27 cellular contexts compared by ENCODE assay signal in the genomic region with DNA sequence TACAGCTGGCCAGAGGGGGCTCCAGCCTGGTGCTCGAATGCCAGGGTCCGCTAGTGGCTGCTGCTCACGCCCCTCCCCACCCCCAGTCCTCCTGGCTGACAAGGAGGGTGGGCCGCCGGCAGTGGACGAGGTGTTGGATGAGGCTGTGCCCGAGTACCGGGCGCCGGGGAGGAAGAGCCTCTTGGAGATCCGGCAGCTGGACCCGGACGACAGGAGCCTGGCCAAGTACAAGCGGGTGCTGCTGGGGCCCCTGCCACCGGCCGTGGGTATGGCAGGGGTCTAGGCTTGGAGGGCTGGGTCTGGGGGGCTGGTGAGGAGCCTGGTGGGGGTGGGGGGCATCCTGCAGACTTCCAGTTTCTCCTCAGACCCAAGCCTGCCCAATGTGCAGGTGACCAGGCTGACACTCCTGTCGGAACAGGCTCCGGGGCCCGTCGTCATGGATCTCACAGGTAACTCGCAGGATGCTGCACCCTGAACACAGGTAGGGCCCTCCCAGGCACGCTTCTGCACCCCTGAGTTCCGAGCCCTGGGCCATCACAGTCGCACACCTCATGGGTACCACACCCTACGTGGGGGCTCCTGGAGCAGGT. TPM values are rescaled to one million over a fixed set of nuclear protein-coding genes. Genes with fewer than 3 reads are reported as not detected.
A peak's percentile ranks its signal among the peaks of the same experiment; 100 is the strongest.
DNase-seq lines count a peak whose midpoint lies in the region; ATAC-seq, FAIRE-seq and TF ChIP-seq lines count a peak whose summit lies in the region.
"Had no signal": no experiment of that assay in that cellular context is flagged by ENCODE, and none has a peak within 500 bp of the region (broad histone marks: within the 10 kb centered on the region; RNA-seq: fewer than 3 reads in every experiment).

No MANE protein-coding gene starts in this region.

- H3K9ac ChIP-seq in HepG2 (ENCODE audit: insufficient read depth, low read depth, low read length), result no peak overlapping the region

- TF ChIP-seq CTCF in HepG2 (CRISPR knock-in tag; IDR thresholded peaks at IDR 0.05), result no peak
- no peak for TF ChIP-seq CTCF in right lobe of liver (IDR thresholded peaks at IDR 0.05)
- no peak for TF ChIP-seq CTCF in brain (conservative IDR thresholded peaks at IDR 0.05)

- H3K36me3 Mint-ChIP-seq in brain, result peaks cover 14% of the 10 kb centered on the region
- H3K36me3 Mint-ChIP-seq: naive thymus-derived CD4-positive, alpha-beta T cell had no signal

- TF ChIP-seq POLR2A in HepG2 (IDR thresholded peaks at IDR 0.05; ENCODE audit: insufficient read depth in 1 of 2, low read depth in 2 of 2, low read length in 2 of 2), result no peak
- TF ChIP-seq POLR2A in right lobe of liver (IDR thresholded peaks at IDR 0.05), result no peak

- H3K36me3 ChIP-seq in HepG2 (replicated peaks in 1 of 2; ENCODE audit: control insufficient read depth in 1 of 2, insufficient read depth in 2 of 2, low read length in 2 of 2), result peaks cover 0 to 5% of the 10 kb centered on the region in 2 experiments; a peak in 2 of 5 replicates
- H3K36me3 ChIP-seq in right lobe of liver, result no peaks in the 10 kb centered on the region
- H3K36me3 ChIP-seq: gastrocnemius medialis, lower lobe of right lung had no signal

- DNase-seq in HepG2 (ENCODE audit: low spot score) (no peak), right lobe of liver (no peak)
- DNase-seq: activated CD4-positive, alpha-beta memory T cell treated with anti-CD3 and anti-CD28 coated beads for 36 hours; activated CD4-positive, alpha-beta T cell treated with anti-CD3 and anti-CD28 coated beads for 1 hour; activated naive CD4-positive, alpha-beta T cell treated with anti-CD3 and anti-CD28 coated beads for 36 hours; CD4-positive, alpha-beta memory T cell; gastrocnemius medialis; H9; kidney glomerular epithelial cell; lower lobe of right lung; midbrain; naive thymus-derived CD4-positive, alpha-beta T cell; NCI-H146; NCI-H748 treated with DMSO at 0.1 percent for 48 hours; nucleus accumbens; stimulated activated CD4-positive, alpha-beta T cell treated with anti-CD3 and anti-CD28 coated beads, Interleukin-4, amount 100 ng/mL, for 1 hour; tibial artery had no signal

- TF ChIP-seq EP300 in HepG2 (IDR thresholded peaks at IDR 0.05; ENCODE audit: low read depth in 2 of 2, low read length in 2 of 2) (no peak), HepG2 (CRISPR knock-in tag; IDR thresholded peaks at IDR 0.05; ENCODE audit: borderline replicate concordance) (no peak)

- H3K27ac ChIP-seq in HepG2 (ENCODE audit: extremely low read length, insufficient read depth, low read length), result no peak overlapping the region
- no peak overlapping the region for H3K27ac ChIP-seq in right lobe of liver
- H3K27ac ChIP-seq: gastrocnemius medialis, lower lobe of right lung, psoas muscle, tibial artery had no signal

- H3K79me2 ChIP-seq in HepG2 (ENCODE audit: insufficient read depth, low read length), result no peaks in the 10 kb centered on the region

- H3K4me3 ChIP-seq in HepG2 (replicated peaks in 1 of 3; ENCODE audit: insufficient read depth in 1 of 3, low read depth in 2 of 3, low read length in 3 of 3), result peak overlapping the region in 1 of 3 experiments; percentile 65; a peak in 1 of 6 replicates
- H3K4me3 ChIP-seq in right lobe of liver, result no peak overlapping the region
- H3K4me3 ChIP-seq: lower lobe of right lung had no signal

- H3K9me3 ChIP-seq in HepG2 (ENCODE audit: low read length), result no peaks in the 10 kb centered on the region
- no peaks in the 10 kb centered on the region for H3K9me3 ChIP-seq in right lobe of liver
- H3K9me3 ChIP-seq: gastrocnemius medialis, lower lobe of right lung, psoas muscle, tibial artery had no signal

- peaks cover 35% of the 10 kb centered on the region for H3K27me3 Mint-ChIP-seq in brain

- no TSS peak for BruUV-seq in HepG2 (replicated peaks; lab: Mats Ljungman, UMichigan)

- POLR2A ChIA-PET in HepG2 (lab: Yijun Ruan, JAX), result no interaction called here

- no peak overlapping the region for H2AFZ ChIP-seq in HepG2 (ENCODE audit: low read length)

- intact Hi-C loops in HepG2 (cut with micrococcal nuclease; ENCODE audit: unreplicated experiment) (no loop called here), right lobe of liver (cut with DNase I) (no loop called here)

- no peaks in the 10 kb centered on the region for H4K20me1 ChIP-seq in HepG2 (ENCODE audit: insufficient read depth, low read length)

- H3K4me3 Mint-ChIP-seq in brain, result peak overlapping the region in 3 of 5 experiments; percentile 34 to 63 (median 52)
- H3K4me3 Mint-ChIP-seq: activated CD4-positive, alpha-beta memory T cell treated with anti-CD3 and anti-CD28 coated beads for 36 hours; activated naive CD4-positive, alpha-beta T cell treated with anti-CD3 and anti-CD28 coated beads for 36 hours; T-helper 2 cell treated with Interferon-gamma antibody and Interleukin-4, amounts not matched to agents 5 μg/mL and 100 μg/mL, for 36 hours had no signal

- no peak for FAIRE-seq in HepG2 (lab: Jason Lieb, UNC)
- FAIRE-seq: endothelial cell of umbilical vein, GM12892 had no signal

- no peak for TF ChIP-seq RAD21 in HepG2 (CRISPR knock-in tag; IDR thresholded peaks at IDR 0.05)

- ATAC-seq in HepG2 (peak; percentile 19), right lobe of liver (no peak), GM21381 (IDR thresholded peaks at IDR 0.05; ENCODE audit: unreplicated experiment) (no peak), GM18909 (IDR thresholded peaks at IDR 0.05; ENCODE audit: poor library complexity, unreplicated experiment) (no peak), HG02870 (IDR thresholded peaks at IDR 0.05; ENCODE audit: unreplicated experiment) (no peak)
- ATAC-seq: gastrocnemius medialis; lower lobe of right lung; naive thymus-derived CD4-positive, alpha-beta T cell; psoas muscle had no signal

- H3K4me1 ChIP-seq in HepG2 (ENCODE audit: insufficient read depth, low read length) (peaks cover 6% of the 10 kb centered on the region; the same call in 1 of the 2 replicates), right lobe of liver (no peaks in the 10 kb centered on the region)

- 0% methylated on average over 4 of the region's 25 CpGs for WGBS in HepG2 (ENCODE audit: low lambda C conversion rate)
- no CpG with 5 or more reads among the region's 25 CpGs for WGBS in right lobe of liver (ENCODE audit: insufficient coverage, low coverage, low lambda C conversion rate, missing lambda C conversion rate)

- H3K27me3 ChIP-seq in HepG2 (ENCODE audit: control insufficient read depth in 1 of 2, insufficient read depth in 2 of 2, low read length in 2 of 2), result peaks cover 7 to 42% of the 10 kb centered on the region in 2 experiments; a peak in 4 of 5 replicates
- peaks cover 0 to 18% of the 10 kb centered on the region in 2 donors for H3K27me3 ChIP-seq in right lobe of liver

- CTCF ChIA-PET in HepG2 (lab: Yijun Ruan, JAX; ENCODE audit: low intra/inter-chr PET ratio, low total read pairs), result no interaction called here

- H3K4me2 ChIP-seq in HepG2 (ENCODE audit: low read depth, low read length), result peak overlapping the region; percentile 36

- peaks cover 5% of the 10 kb centered on the region for H3K4me1 Mint-ChIP-seq in brain
- H3K4me1 Mint-ChIP-seq: H9 had no signal

- in situ Hi-C loops in HepG2 (cut with HindIII; ENCODE audit: extremely low pct_ligation_motif_present, low pct_unique_long_range_greater_than_20kb), result no loop called here

- H3K27ac Mint-ChIP-seq in brain, result no peak overlapping the region
- H3K27ac Mint-ChIP-seq: activated CD4-positive, alpha-beta memory T cell treated with anti-CD3 and anti-CD28 coated beads for 36 hours; activated naive CD4-positive, alpha-beta T cell treated with anti-CD3 and anti-CD28 coated beads for 36 hours; CD4-positive, alpha-beta memory T cell; H9; naive thymus-derived CD4-positive, alpha-beta T cell; T-helper 2 cell treated with Interferon-gamma antibody and Interleukin-4, amounts not matched to agents 5 μg/mL and 100 μg/mL, for 36 hours had no signal

- H3K9me3 Mint-ChIP-seq in brain, result peaks cover 0 to 3% (median 0%) of the 10 kb centered on the region in 5 experiments
- H3K9me3 Mint-ChIP-seq: activated CD4-positive, alpha-beta memory T cell treated with anti-CD3 and anti-CD28 coated beads for 36 hours; activated naive CD4-positive, alpha-beta T cell treated with anti-CD3 and anti-CD28 coated beads for 36 hours; CD4-positive, alpha-beta memory T cell; T-helper 2 cell treated with Interferon-gamma antibody and Interleukin-4, amounts not matched to agents 5 μg/mL and 100 μg/mL, for 36 hours had no signal

RNA-seq across cellular contexts. Expression of gene PDIA2, which starts 1.2 kb away (rescaled TPM):
- 0.35 and 0.60 TPM in 2 replicates for total RNA-seq in HepG2 (2016; rRNA removed; fragmentation: Illumina TruSeq; extraction: Trizol)
- total RNA-seq in HepG2 (2016; cell fraction: cytosol; rRNA removed; fragmentation: Illumina TruSeq; extraction: Trizol; ENCODE audit: low read depth), result not detected in 2 replicates
- 0.50 TPM in 1 of 2 replicates, not detected in the other for total RNA-seq in HepG2 (2016; cell fraction: insoluble cytoplasmic fraction; rRNA removed; fragmentation: Illumina TruSeq; extraction: Trizol)
- not detected in 2 replicates for total RNA-seq in HepG2 (2016; cell fraction: membrane; rRNA removed; fragmentation: Illumina TruSeq; extraction: Trizol)
- 0.81 and 1.0 TPM in 2 replicates for total RNA-seq in HepG2 (2016; cell fraction: nucleus; rRNA removed; fragmentation: Illumina TruSeq; extraction: Trizol)
- 1.9 and 2.9 TPM in 2 replicates for polyA plus RNA-seq in HepG2 (2011; rRNA removed)
- polyA plus RNA-seq in HepG2 (2011; cell fraction: cytosol; rRNA removed), result 1.2 and 1.4 TPM in 2 replicates
- polyA plus RNA-seq in HepG2 (2011; cell fraction: nucleus; rRNA removed), result 10.2 and 14.0 TPM in 2 replicates
- polyA plus RNA-seq in HepG2 (2012), result 0.63 and 1.1 TPM in 2 replicates
- not detected in 2 replicates for polyA plus RNA-seq in HepG2 (2016; cell fraction: cytosol; fragmentation: Illumina TruSeq; extraction: Trizol; ENCODE audit: low read depth)
- polyA plus RNA-seq in HepG2 (2016; cell fraction: insoluble cytoplasmic fraction; fragmentation: Illumina TruSeq; extraction: Trizol; ENCODE audit: low read depth), result not detected in 2 replicates
- not detected in 2 replicates for polyA plus RNA-seq in HepG2 (2016; cell fraction: membrane; fragmentation: Illumina TruSeq; extraction: Trizol; ENCODE audit: low read depth)
- 1.8 and 2.1 TPM in 2 replicates for polyA plus RNA-seq in HepG2 (2016; cell fraction: nucleus; fragmentation: Illumina TruSeq; extraction: Trizol; ENCODE audit: insufficient read depth, low read depth)
- 1.3 TPM in 1 of 2 replicates, not detected in the other for polyA minus RNA-seq in HepG2 (2011; rRNA and poly(A)+ RNA removed; ENCODE audit: low replicate concordance)
- polyA minus RNA-seq in HepG2 (2011; cell fraction: cytosol; rRNA and poly(A)+ RNA removed), result not detected in 2 replicates
- polyA minus RNA-seq in HepG2 (2011; cell fraction: nucleus; rRNA and poly(A)+ RNA removed), result 0.99 TPM in 1 of 2 replicates, not detected in the other
- not detected for total RNA-seq in right lobe of liver
- 8.3 TPM for polyA plus RNA-seq in brain (ENCODE audit: insufficient read depth, low read depth, low replicate concordance)
- total RNA-seq: activated CD4-positive, alpha-beta memory T cell treated with anti-CD3 and anti-CD28 coated beads for 36 hours; activated naive CD4-positive, alpha-beta T cell treated with anti-CD3 and anti-CD28 coated beads for 36 hours; CD4-positive, alpha-beta memory T cell; endothelial cell of umbilical vein; lower lobe of right lung had no signal
- polyA plus RNA-seq: CD4-positive, alpha-beta memory T cell; naive thymus-derived CD4-positive, alpha-beta T cell had no signal

RNA-seq across cellular contexts. Expression of gene ARHGDIG, which starts 1.4 kb away (rescaled TPM):
- total RNA-seq in HepG2 (2016; rRNA removed; fragmentation: Illumina TruSeq; extraction: Trizol), result 0.24 TPM in 1 of 2 replicates, not detected in the other
- 0.26 and 0.61 TPM in 2 replicates for total RNA-seq in HepG2 (2016; cell fraction: cytosol; rRNA removed; fragmentation: Illumina TruSeq; extraction: Trizol; ENCODE audit: low read depth)
- total RNA-seq in HepG2 (2016; cell fraction: insoluble cytoplasmic fraction; rRNA removed; fragmentation: Illumina TruSeq; extraction: Trizol), result 0.11 TPM in 1 of 2 replicates, not detected in the other
- total RNA-seq in HepG2 (2016; cell fraction: membrane; rRNA removed; fragmentation: Illumina TruSeq; extraction: Trizol), result 0.21 and 0.31 TPM in 2 replicates
- not detected in 2 replicates for total RNA-seq in HepG2 (2016; cell fraction: nucleus; rRNA removed; fragmentation: Illumina TruSeq; extraction: Trizol)
- polyA plus RNA-seq in HepG2 (2011; rRNA removed), result 0.48 and 0.63 TPM in 2 replicates
- 0.33 and 0.58 TPM in 2 replicates for polyA plus RNA-seq in HepG2 (2011; cell fraction: cytosol; rRNA removed)
- polyA plus RNA-seq in HepG2 (2011; cell fraction: nucleus; rRNA removed), result 3.2 and 3.7 TPM in 2 replicates
- 0.17 and 0.36 TPM in 2 replicates for polyA plus RNA-seq in HepG2 (2012)
- 0.16 TPM in 1 of 2 replicates, not detected in the other for polyA plus RNA-seq in HepG2 (2016; cell fraction: cytosol; fragmentation: Illumina TruSeq; extraction: Trizol; ENCODE audit: low read depth)
- not detected in 2 replicates for polyA plus RNA-seq in HepG2 (2016; cell fraction: insoluble cytoplasmic fraction; fragmentation: Illumina TruSeq; extraction: Trizol; ENCODE audit: low read depth)
- polyA plus RNA-seq in HepG2 (2016; cell fraction: membrane; fragmentation: Illumina TruSeq; extraction: Trizol; ENCODE audit: low read depth), result not detected in 2 replicates
- polyA plus RNA-seq in HepG2 (2016; cell fraction: nucleus; fragmentation: Illumina TruSeq; extraction: Trizol; ENCODE audit: insufficient read depth, low read depth), result not detected in 2 replicates
- polyA minus RNA-seq in HepG2 (2011; rRNA and poly(A)+ RNA removed; ENCODE audit: low replicate concordance), result not detected in 2 replicates
- not detected in 2 replicates for polyA minus RNA-seq in HepG2 (2011; cell fraction: cytosol; rRNA and poly(A)+ RNA removed)
- polyA minus RNA-seq in HepG2 (2011; cell fraction: nucleus; rRNA and poly(A)+ RNA removed), result 0.50 TPM in 1 of 2 replicates, not detected in the other
- total RNA-seq in right lobe of liver, result not detected
- polyA plus RNA-seq in brain (ENCODE audit: insufficient read depth, low read depth, low replicate concordance), result 83.1 TPM
- total RNA-seq: activated CD4-positive, alpha-beta memory T cell treated with anti-CD3 and anti-CD28 coated beads for 36 hours; activated naive CD4-positive, alpha-beta T cell treated with anti-CD3 and anti-CD28 coated beads for 36 hours; LHCN-M2; lower lobe of right lung; RPMI7951 had no signal
- polyA plus RNA-seq: CD4-positive, alpha-beta memory T cell; naive thymus-derived CD4-positive, alpha-beta T cell had no signal

RNA-seq across cellular contexts. Expression of gene RGS11, which starts 6.0 kb away (rescaled TPM):
- not detected in 2 replicates for total RNA-seq in HepG2 (2016; rRNA removed; fragmentation: Illumina TruSeq; extraction: Trizol)
- not detected in 2 replicates for total RNA-seq in HepG2 (2016; cell fraction: cytosol; rRNA removed; fragmentation: Illumina TruSeq; extraction: Trizol; ENCODE audit: low read depth)
- total RNA-seq in HepG2 (2016; cell fraction: insoluble cytoplasmic fraction; rRNA removed; fragmentation: Illumina TruSeq; extraction: Trizol), result not detected in 2 replicates
- total RNA-seq in HepG2 (2016; cell fraction: membrane; rRNA removed; fragmentation: Illumina TruSeq; extraction: Trizol), result not detected in 2 replicates
- not detected in 2 replicates for total RNA-seq in HepG2 (2016; cell fraction: nucleus; rRNA removed; fragmentation: Illumina TruSeq; extraction: Trizol)
- polyA plus RNA-seq in HepG2 (2011; rRNA removed), result 0.11 and 0.24 TPM in 2 replicates
- 0.03 TPM in 2 replicates for polyA plus RNA-seq in HepG2 (2011; cell fraction: cytosol; rRNA removed)
- polyA plus RNA-seq in HepG2 (2011; cell fraction: nucleus; rRNA removed), result 3.2 and 3.4 TPM in 2 replicates
- polyA plus RNA-seq in HepG2 (2012), result 0.09 TPM in 2 replicates
- not detected in 2 replicates for polyA plus RNA-seq in HepG2 (2016; cell fraction: cytosol; fragmentation: Illumina TruSeq; extraction: Trizol; ENCODE audit: low read depth)
- polyA plus RNA-seq in HepG2 (2016; cell fraction: insoluble cytoplasmic fraction; fragmentation: Illumina TruSeq; extraction: Trizol; ENCODE audit: low read depth), result not detected in 2 replicates
- polyA plus RNA-seq in HepG2 (2016; cell fraction: membrane; fragmentation: Illumina TruSeq; extraction: Trizol; ENCODE audit: low read depth), result not detected in 2 replicates
- polyA plus RNA-seq in HepG2 (2016; cell fraction: nucleus; fragmentation: Illumina TruSeq; extraction: Trizol; ENCODE audit: insufficient read depth, low read depth), result not detected in 2 replicates
- not detected in 2 replicates for polyA minus RNA-seq in HepG2 (2011; rRNA and poly(A)+ RNA removed; ENCODE audit: low replicate concordance)
- not detected in 2 replicates for polyA minus RNA-seq in HepG2 (2011; cell fraction: cytosol; rRNA and poly(A)+ RNA removed)
- polyA minus RNA-seq in HepG2 (2011; cell fraction: nucleus; rRNA and poly(A)+ RNA removed), result 0.25 and 0.26 TPM in 2 replicates
- 1 to 10 TPM in 1 of 6 experiments, under 1 TPM in 5; 0.37 to 1.3 (median 0.80) TPM for total RNA-seq in right lobe of liver
- 8.3 TPM for polyA plus RNA-seq in brain (ENCODE audit: insufficient read depth, low read depth, low replicate concordance)
- total RNA-seq: RPMI7951 had no signal
- polyA plus RNA-seq: CD4-positive, alpha-beta memory T cell; naive thymus-derived CD4-positive, alpha-beta T cell had no signal

RNA-seq across cellular contexts. Expression of gene FAM234A, which starts 47.1 kb away (rescaled TPM):
- total RNA-seq in HepG2 (2016; rRNA removed; fragmentation: Illumina TruSeq; extraction: Trizol), result 15.5 and 29.2 TPM in 2 replicates
- total RNA-seq in HepG2 (2016; cell fraction: cytosol; rRNA removed; fragmentation: Illumina TruSeq; extraction: Trizol; ENCODE audit: low read depth), result 11.6 and 13.4 TPM in 2 replicates
- total RNA-seq in HepG2 (2016; cell fraction: insoluble cytoplasmic fraction; rRNA removed; fragmentation: Illumina TruSeq; extraction: Trizol), result 15.3 and 31.7 TPM in 2 replicates
- total RNA-seq in HepG2 (2016; cell fraction: membrane; rRNA removed; fragmentation: Illumina TruSeq; extraction: Trizol), result 31.9 and 37.8 TPM in 2 replicates
- total RNA-seq in HepG2 (2016; cell fraction: nucleus; rRNA removed; fragmentation: Illumina TruSeq; extraction: Trizol), result 27.3 and 30.0 TPM in 2 replicates
- polyA plus RNA-seq in HepG2 (2011; rRNA removed), result 34.4 and 40.2 TPM in 2 replicates
- 26.3 and 36.7 TPM in 2 replicates for polyA plus RNA-seq in HepG2 (2011; cell fraction: cytosol; rRNA removed)
- 59.9 and 63.5 TPM in 2 replicates for polyA plus RNA-seq in HepG2 (2011; cell fraction: nucleus; rRNA removed)
- polyA plus RNA-seq in HepG2 (2012), result 41.7 and 43.9 TPM in 2 replicates
- polyA plus RNA-seq in HepG2 (2016; cell fraction: cytosol; fragmentation: Illumina TruSeq; extraction: Trizol; ENCODE audit: low read depth), result 14.9 and 22.9 TPM in 2 replicates
- 19.9 and 25.2 TPM in 2 replicates for polyA plus RNA-seq in HepG2 (2016; cell fraction: insoluble cytoplasmic fraction; fragmentation: Illumina TruSeq; extraction: Trizol; ENCODE audit: low read depth)
- polyA plus RNA-seq in HepG2 (2016; cell fraction: membrane; fragmentation: Illumina TruSeq; extraction: Trizol; ENCODE audit: low read depth), result 32.6 and 36.0 TPM in 2 replicates
- polyA plus RNA-seq in HepG2 (2016; cell fraction: nucleus; fragmentation: Illumina TruSeq; extraction: Trizol; ENCODE audit: insufficient read depth, low read depth), result 60.5 and 64.6 TPM in 2 replicates
- polyA minus RNA-seq in HepG2 (2011; rRNA and poly(A)+ RNA removed; ENCODE audit: low replicate concordance), result 12.9 and 44.2 TPM in 2 replicates
- 18.8 and 24.3 TPM in 2 replicates for polyA minus RNA-seq in HepG2 (2011; cell fraction: cytosol; rRNA and poly(A)+ RNA removed)
- polyA minus RNA-seq in HepG2 (2011; cell fraction: nucleus; rRNA and poly(A)+ RNA removed), result 14.2 and 16.0 TPM in 2 replicates
- total RNA-seq in right lobe of liver, result 10 to 100 TPM; 31.7 to 64.8 (median 41.9) TPM
- 143 TPM for polyA plus RNA-seq in brain (ENCODE audit: insufficient read depth, low read depth, low replicate concordance)

RNA-seq across cellular contexts. Expression of gene LUC7L, which starts 52.5 kb away (rescaled TPM):
- total RNA-seq in HepG2 (2016; rRNA removed; fragmentation: Illumina TruSeq; extraction: Trizol) (37.3 and 56.9 TPM in 2 replicates), right lobe of liver (10 to 100 TPM; 18.9 to 30.2 (median 20.4) TPM)
- 25.5 and 29.1 TPM in 2 replicates for total RNA-seq in HepG2 (2016; cell fraction: cytosol; rRNA removed; fragmentation: Illumina TruSeq; extraction: Trizol; ENCODE audit: low read depth)
- 43.9 and 57.2 TPM in 2 replicates for total RNA-seq in HepG2 (2016; cell fraction: insoluble cytoplasmic fraction; rRNA removed; fragmentation: Illumina TruSeq; extraction: Trizol)
- total RNA-seq in HepG2 (2016; cell fraction: membrane; rRNA removed; fragmentation: Illumina TruSeq; extraction: Trizol), result 16.2 and 21.8 TPM in 2 replicates
- total RNA-seq in HepG2 (2016; cell fraction: nucleus; rRNA removed; fragmentation: Illumina TruSeq; extraction: Trizol), result 54.3 and 62.8 TPM in 2 replicates
- polyA plus RNA-seq in HepG2 (2011; rRNA removed) (48.7 and 49.0 TPM in 2 replicates), brain (ENCODE audit: insufficient read depth, low read depth, low replicate concordance) (43.2 TPM)
- 15.2 and 20.9 TPM in 2 replicates for polyA plus RNA-seq in HepG2 (2011; cell fraction: cytosol; rRNA removed)
- 310 and 328 TPM in 2 replicates for polyA plus RNA-seq in HepG2 (2011; cell fraction: nucleus; rRNA removed)
- 47.0 and 48.8 TPM in 2 replicates for polyA plus RNA-seq in HepG2 (2012)
- polyA plus RNA-seq in HepG2 (2016; cell fraction: cytosol; fragmentation: Illumina TruSeq; extraction: Trizol; ENCODE audit: low read depth), result 11.6 and 12.4 TPM in 2 replicates
- polyA plus RNA-seq in HepG2 (2016; cell fraction: insoluble cytoplasmic fraction; fragmentation: Illumina TruSeq; extraction: Trizol; ENCODE audit: low read depth), result 45.6 and 50.0 TPM in 2 replicates
- 10.2 and 11.6 TPM in 2 replicates for polyA plus RNA-seq in HepG2 (2016; cell fraction: membrane; fragmentation: Illumina TruSeq; extraction: Trizol; ENCODE audit: low read depth)
- polyA plus RNA-seq in HepG2 (2016; cell fraction: nucleus; fragmentation: Illumina TruSeq; extraction: Trizol; ENCODE audit: insufficient read depth, low read depth), result 113 and 119 TPM in 2 replicates
- 17.1 and 19.6 TPM in 2 replicates for polyA minus RNA-seq in HepG2 (2011; rRNA and poly(A)+ RNA removed; ENCODE audit: low replicate concordance)
- polyA minus RNA-seq in HepG2 (2011; cell fraction: cytosol; rRNA and poly(A)+ RNA removed), result 6.7 and 10.6 TPM in 2 replicates
- 142 and 151 TPM in 2 replicates for polyA minus RNA-seq in HepG2 (2011; cell fraction: nucleus; rRNA and poly(A)+ RNA removed)
